Comparison of ENCODE assay signal across 1 cellular context in the genomic region with DNA sequence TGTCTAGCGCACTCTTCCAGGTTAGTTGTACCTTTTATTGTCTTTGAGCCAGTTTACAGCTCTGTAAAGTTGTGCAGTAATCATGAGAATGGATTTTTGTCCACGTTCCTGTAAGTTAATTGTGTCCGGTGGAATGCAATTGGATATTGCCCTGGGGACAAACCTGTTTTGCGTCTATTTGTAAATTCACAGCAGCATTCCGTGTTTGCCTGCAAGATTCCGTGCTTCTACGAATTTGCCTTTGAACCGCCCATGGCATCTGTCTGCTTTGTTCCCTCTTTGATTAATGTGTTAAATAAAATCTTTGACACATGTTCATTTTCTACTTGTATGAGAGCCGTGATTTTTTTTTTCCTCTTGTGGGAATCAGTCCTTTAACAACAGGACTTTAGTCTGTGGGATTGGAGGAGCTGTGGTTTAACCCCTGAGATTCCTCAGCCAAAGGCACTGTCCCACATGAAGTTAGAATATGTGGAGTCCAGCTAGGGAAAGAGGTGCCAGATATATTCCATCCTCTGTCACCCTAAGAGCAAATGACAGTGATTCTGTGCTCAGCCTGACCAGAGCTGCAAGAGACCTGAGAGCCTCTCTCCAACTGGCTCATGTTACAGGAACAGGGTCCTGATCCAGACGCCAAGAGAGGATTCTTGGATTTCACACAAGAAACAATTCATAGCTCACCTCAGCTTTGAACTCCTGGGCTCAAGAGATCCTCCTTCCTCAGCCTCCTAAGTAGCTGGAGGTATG.
TF ChIP-seq lines count a peak whose summit lies in the region.

No MANE protein-coding gene starts in this region.

TF ChIP-seq in HEK293, 187 proteins besides CTCF, POLR2A, EP300 and RAD21 (continued from another document):
- TF ChIP-seq PRDM6 (tag by site-specific recombination; IDR thresholded peaks at IDR 0.05): peak; percentile 83
- TF ChIP-seq ZNF426 (tag by site-specific recombination; IDR thresholded peaks at IDR 0.05): no peak
- peak; percentile 24; the same call in 1 of the 2 replicates for TF ChIP-seq ZNF335 (tag by site-specific recombination; conservative IDR thresholded peaks at IDR 0.05)
TF ChIP-seq in HEK293: peak in this region for 9.
